Comparison of ENCODE assay signal across 18 cellular contexts in the genomic region with DNA sequence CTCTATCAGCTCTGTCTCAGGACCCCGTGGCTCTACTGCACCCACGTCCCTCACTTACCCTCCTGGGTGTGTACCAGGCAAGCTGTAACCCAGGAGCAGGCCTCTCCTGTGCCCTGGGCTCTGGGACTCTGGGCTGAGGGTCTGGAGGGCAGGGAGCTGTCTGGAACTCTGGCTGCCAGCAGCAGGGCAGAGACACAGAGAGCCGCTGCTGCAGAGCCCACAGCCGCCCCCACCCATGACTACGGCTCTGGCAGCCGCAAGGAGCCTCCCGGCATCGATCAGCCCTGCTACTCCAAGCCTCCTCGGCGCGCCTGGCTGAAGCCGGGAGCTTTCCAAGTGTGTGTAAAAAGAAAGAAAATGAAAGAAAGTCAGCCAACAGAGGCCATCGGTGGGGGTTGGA.
DNase-seq lines count a peak whose midpoint lies in the region; ATAC-seq and TF ChIP-seq lines count a peak whose summit lies in the region.
"Had no signal": no experiment of that assay in that cellular context is flagged by ENCODE, and none has a peak within 500 bp of the region (broad histone marks: within the 10 kb centered on the region; RNA-seq: fewer than 3 reads in every experiment).

No MANE protein-coding gene starts in this region.

- intact Hi-C loops in posterior cingulate gyrus (cut with DNase I) = no loop called here

- peak; percentile 28; the same call in 1 of the 3 replicates for ATAC-seq in SK-N-SH treated with all-trans-retinoic acid at 6 μM for 48 hours
- ATAC-seq: CD8-positive, alpha-beta T cell; HCT116 had no signal

- DNase-seq in Ammon's horn (ENCODE audit: low spot score) (peak; percentile 49), hypothalamus (lab: John Stamatoyannopoulos, UW) (peak in 27 of 51 donors; percentile 4 to 54 (median 30)), posterior cingulate gyrus (peak in 6 of 10 donors; percentile 53 to 93 (median 74)), cerebellum (ENCODE audit: low spot score) (no peak), middle frontal gyrus (ENCODE audit: extremely low spot score, low spot score) (no peak)
- DNase-seq in activated T-cell treated with anti-CD3 and anti-CD28 coated beads, Interleukin-2, amount 50 U/mL, for 48 hours = no peak
- no peak for DNase-seq in NK-92 treated with Interleukin-12 subunit alpha and Interleukin-12 subunit beta, amount 100 ng/mL, for 24 hours (lab: John Stamatoyannopoulos, UW)
- DNase-seq: CD8-positive, alpha-beta T cell; DND-41; MV-4-11; NCI-H1417; NCI-H187 treated with DMSO at 0.1 percent for 48 hours; NCI-H2171 treated with DMSO at 0.1 percent for 48 hours; NCI-H510A; NCI-H774; PC-9 had no signal

TF ChIP-seq in SK-N-SH treated with all-trans-retinoic acid at 6 μM for 48 hours, 23 proteins besides CTCF, POLR2A, EP300 and RAD21:
- TF ChIP-seq ARNTL (CRISPR knock-in tag; IDR thresholded peaks at IDR 0.05; ENCODE audit: borderline replicate concordance, low read depth) (no peak), PPARA (CRISPR knock-in tag; IDR thresholded peaks at IDR 0.05; ENCODE audit: borderline replicate concordance) (no peak), OSR1 (CRISPR knock-in tag; IDR thresholded peaks at IDR 0.05) (no peak), TOX (CRISPR knock-in tag; IDR thresholded peaks at IDR 0.05; ENCODE audit: borderline replicate concordance) (no peak), SNAI2 (CRISPR knock-in tag; IDR thresholded peaks at IDR 0.05) (no peak), ZNF70 (CRISPR knock-in tag; IDR thresholded peaks at IDR 0.05) (no peak), ZC3H10 (CRISPR knock-in tag; IDR thresholded peaks at IDR 0.05) (no peak), GLIS3 (CRISPR knock-in tag; IDR thresholded peaks at IDR 0.05) (no peak), RARB (CRISPR knock-in tag; IDR thresholded peaks at IDR 0.05) (no peak), BACH2 (CRISPR knock-in tag; IDR thresholded peaks at IDR 0.05; ENCODE audit: borderline replicate concordance) (no peak), ZFP3 (CRISPR knock-in tag; IDR thresholded peaks at IDR 0.05) (no peak), ZFP30 (CRISPR knock-in tag; IDR thresholded peaks at IDR 0.05) (no peak), CSDC2 (CRISPR knock-in tag; IDR thresholded peaks at IDR 0.05) (no peak), TCF4 (CRISPR knock-in tag; IDR thresholded peaks at IDR 0.05; ENCODE audit: borderline replicate concordance) (no peak)
- TF ChIP-seq, protein P1, sequence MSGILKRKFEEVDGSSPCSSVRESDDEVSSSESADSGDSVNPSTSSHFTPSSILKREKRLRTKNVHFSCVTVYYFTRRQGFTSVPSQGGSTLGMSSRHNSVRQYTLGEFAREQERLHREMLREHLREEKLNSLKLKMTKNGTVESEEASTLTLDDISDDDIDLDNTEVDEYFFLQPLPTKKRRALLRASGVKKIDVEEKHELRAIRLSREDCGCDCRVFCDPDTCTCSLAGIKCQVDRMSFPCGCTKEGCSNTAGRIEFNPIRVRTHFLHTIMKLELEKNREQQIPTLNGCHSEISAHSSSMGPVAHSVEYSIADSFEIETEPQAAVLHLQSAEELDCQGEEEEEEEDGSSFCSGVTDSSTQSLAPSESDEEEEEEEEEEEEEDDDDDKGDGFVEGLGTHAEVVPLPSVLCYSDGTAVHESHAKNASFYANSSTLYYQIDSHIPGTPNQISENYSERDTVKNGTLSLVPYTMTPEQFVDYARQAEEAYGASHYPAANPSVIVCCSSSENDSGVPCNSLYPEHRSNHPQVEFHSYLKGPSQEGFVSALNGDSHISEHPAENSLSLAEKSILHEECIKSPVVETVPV (CRISPR knock-in tag; IDR thresholded peaks at IDR 0.05) = no peak
- TF ChIP-seq, protein P2, sequence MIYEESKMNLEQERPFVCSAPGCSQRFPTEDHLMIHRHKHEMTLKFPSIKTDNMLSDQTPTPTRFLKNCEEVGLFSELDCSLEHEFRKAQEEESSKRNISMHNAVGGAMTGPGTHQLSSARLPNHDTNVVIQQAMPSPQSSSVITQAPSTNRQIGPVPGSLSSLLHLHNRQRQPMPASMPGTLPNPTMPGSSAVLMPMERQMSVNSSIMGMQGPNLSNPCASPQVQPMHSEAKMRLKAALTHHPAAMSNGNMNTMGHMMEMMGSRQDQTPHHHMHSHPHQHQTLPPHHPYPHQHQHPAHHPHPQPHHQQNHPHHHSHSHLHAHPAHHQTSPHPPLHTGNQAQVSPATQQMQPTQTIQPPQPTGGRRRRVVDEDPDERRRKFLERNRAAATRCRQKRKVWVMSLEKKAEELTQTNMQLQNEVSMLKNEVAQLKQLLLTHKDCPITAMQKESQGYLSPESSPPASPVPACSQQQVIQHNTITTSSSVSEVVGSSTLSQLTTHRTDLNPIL (CRISPR knock-in tag; IDR thresholded peaks at IDR 0.05; ENCODE audit: low read depth) = no peak
- TF ChIP-seq, protein P3, sequence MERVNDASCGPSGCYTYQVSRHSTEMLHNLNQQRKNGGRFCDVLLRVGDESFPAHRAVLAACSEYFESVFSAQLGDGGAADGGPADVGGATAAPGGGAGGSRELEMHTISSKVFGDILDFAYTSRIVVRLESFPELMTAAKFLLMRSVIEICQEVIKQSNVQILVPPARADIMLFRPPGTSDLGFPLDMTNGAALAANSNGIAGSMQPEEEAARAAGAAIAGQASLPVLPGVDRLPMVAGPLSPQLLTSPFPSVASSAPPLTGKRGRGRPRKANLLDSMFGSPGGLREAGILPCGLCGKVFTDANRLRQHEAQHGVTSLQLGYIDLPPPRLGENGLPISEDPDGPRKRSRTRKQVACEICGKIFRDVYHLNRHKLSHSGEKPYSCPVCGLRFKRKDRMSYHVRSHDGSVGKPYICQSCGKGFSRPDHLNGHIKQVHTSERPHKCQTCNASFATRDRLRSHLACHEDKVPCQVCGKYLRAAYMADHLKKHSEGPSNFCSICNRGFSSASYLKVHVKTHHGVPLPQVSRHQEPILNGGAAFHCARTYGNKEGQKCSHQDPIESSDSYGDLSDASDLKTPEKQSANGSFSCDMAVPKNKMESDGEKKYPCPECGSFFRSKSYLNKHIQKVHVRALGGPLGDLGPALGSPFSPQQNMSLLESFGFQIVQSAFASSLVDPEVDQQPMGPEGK (CRISPR knock-in tag; IDR thresholded peaks at IDR 0.05; ENCODE audit: borderline replicate concordance) = no peak
- TF ChIP-seq, protein P4, sequence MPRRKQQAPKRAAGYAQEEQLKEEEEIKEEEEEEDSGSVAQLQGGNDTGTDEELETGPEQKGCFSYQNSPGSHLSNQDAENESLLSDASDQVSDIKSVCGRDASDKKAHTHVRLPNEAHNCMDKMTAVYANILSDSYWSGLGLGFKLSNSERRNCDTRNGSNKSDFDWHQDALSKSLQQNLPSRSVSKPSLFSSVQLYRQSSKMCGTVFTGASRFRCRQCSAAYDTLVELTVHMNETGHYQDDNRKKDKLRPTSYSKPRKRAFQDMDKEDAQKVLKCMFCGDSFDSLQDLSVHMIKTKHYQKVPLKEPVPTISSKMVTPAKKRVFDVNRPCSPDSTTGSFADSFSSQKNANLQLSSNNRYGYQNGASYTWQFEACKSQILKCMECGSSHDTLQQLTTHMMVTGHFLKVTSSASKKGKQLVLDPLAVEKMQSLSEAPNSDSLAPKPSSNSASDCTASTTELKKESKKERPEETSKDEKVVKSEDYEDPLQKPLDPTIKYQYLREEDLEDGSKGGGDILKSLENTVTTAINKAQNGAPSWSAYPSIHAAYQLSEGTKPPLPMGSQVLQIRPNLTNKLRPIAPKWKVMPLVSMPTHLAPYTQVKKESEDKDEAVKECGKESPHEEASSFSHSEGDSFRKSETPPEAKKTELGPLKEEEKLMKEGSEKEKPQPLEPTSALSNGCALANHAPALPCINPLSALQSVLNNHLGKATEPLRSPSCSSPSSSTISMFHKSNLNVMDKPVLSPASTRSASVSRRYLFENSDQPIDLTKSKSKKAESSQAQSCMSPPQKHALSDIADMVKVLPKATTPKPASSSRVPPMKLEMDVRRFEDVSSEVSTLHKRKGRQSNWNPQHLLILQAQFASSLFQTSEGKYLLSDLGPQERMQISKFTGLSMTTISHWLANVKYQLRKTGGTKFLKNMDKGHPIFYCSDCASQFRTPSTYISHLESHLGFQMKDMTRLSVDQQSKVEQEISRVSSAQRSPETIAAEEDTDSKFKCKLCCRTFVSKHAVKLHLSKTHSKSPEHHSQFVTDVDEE (CRISPR knock-in tag; IDR thresholded peaks at IDR 0.05) = no peak
- TF ChIP-seq, protein P5, sequence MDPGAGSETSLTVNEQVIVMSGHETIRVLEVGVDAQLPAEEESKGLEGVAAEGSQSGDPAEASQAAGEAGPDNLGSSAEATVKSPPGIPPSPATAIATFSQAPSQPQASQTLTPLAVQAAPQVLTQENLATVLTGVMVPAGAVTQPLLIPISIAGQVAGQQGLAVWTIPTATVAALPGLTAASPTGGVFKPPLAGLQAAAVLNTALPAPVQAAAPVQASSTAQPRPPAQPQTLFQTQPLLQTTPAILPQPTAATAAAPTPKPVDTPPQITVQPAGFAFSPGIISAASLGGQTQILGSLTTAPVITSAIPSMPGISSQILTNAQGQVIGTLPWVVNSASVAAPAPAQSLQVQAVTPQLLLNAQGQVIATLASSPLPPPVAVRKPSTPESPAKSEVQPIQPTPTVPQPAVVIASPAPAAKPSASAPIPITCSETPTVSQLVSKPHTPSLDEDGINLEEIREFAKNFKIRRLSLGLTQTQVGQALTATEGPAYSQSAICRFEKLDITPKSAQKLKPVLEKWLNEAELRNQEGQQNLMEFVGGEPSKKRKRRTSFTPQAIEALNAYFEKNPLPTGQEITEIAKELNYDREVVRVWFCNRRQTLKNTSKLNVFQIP (CRISPR knock-in tag; IDR thresholded peaks at IDR 0.05; ENCODE audit: borderline replicate concordance, low read depth) = no peak

Comparison
In these comparisons a context has a peak if more than half of its experiments do, and no peak if none do; other contexts are left out.
1. DNase-seq: peak in Ammon's horn (single experiment), hypothalamus (27 of 51) and posterior cingulate gyrus (6 of 10); none in activated T-cell treated with anti-CD3 and anti-CD28 coated beads, Interleukin-2, amount 50 U/mL, for 48 hours (0 of 2), cerebellum (single experiment), middle frontal gyrus (single experiment) and NK-92 treated with Interleukin-12 subunit alpha and Interleukin-12 subunit beta, amount 100 ng/mL, for 24 hours (single experiment).